Comparison of ENCODE assay signal across 17 cellular contexts in genomic region chr20:16501236-16501635, GRCh38.
DNase-seq lines count a peak whose midpoint lies in the region; TF ChIP-seq lines count a peak whose summit lies in the region.
"Had no signal": no experiment of that assay in that cellular context is flagged by ENCODE, and none has a peak within 500 bp of the region (broad histone marks: within the 10 kb centered on the region; RNA-seq: fewer than 3 reads in every experiment).

No MANE protein-coding gene starts in this region.

- H3K27me3 Mint-ChIP-seq in activated T-helper 2 cell treated with anti-CD3 and anti-CD28 coated beads, Interferon-gamma antibody, Interleukin-2, Interleukin-4, amounts not matched to agents 10 μg/mL and 5 μg/mL and 100 μg/mL, durations not matched to agents 14 hours and 24 hours and 36 hours (ENCODE audit: low read depth) = no peaks in the 10 kb centered on the region
- H3K27me3 Mint-ChIP-seq: CD8-positive, alpha-beta memory T cell had no signal

- DNase-seq in NCI-H446 treated with DMSO at 0.1 percent for 48 hours (lab: John Stamatoyannopoulos, UW) (peak; percentile 52), NCI-H446 (lab: John Stamatoyannopoulos, UW) (no peak), EL (peak; percentile 4), fibroblast of the aortic adventitia (ENCODE audit: low read depth) (peak; percentile 73), amygdala (lab: John Stamatoyannopoulos, UW) (no peak), T-helper 9 cell (no peak), germinal center (ENCODE audit: low spot score) (no peak)
- DNase-seq in activated T-helper 2 cell treated with anti-CD3 and anti-CD28 coated beads, Interferon-gamma antibody, Interleukin-2, Interleukin-4, amounts not matched to agents 10 μg/mL and 5 μg/mL and 100 μg/mL, durations not matched to agents 14 hours and 24 hours and 36 hours (ENCODE audit: low spot score) = no peak
- DNase-seq: 8988T; CD8-positive, alpha-beta memory T cell; DMS79; H7; Kasumi-1; NCI-H1417; NCI-H2029; NCI-H526 treated with DMSO at 0.1 percent for 48 hours had no signal

- peaks cover 4% of the 10 kb centered on the region for H3K4me1 Mint-ChIP-seq in activated T-helper 2 cell treated with anti-CD3 and anti-CD28 coated beads, Interferon-gamma antibody, Interleukin-2, Interleukin-4, amounts not matched to agents 10 μg/mL and 5 μg/mL and 100 μg/mL, durations not matched to agents 14 hours and 24 hours and 36 hours (ENCODE audit: low read depth)
- H3K4me1 Mint-ChIP-seq: CD8-positive, alpha-beta memory T cell had no signal

- no peaks in the 10 kb centered on the region for H3K9me3 Mint-ChIP-seq in activated T-helper 2 cell treated with anti-CD3 and anti-CD28 coated beads, Interferon-gamma antibody, Interleukin-2, Interleukin-4, amounts not matched to agents 10 μg/mL and 5 μg/mL and 100 μg/mL, durations not matched to agents 14 hours and 24 hours and 36 hours

- TF ChIP-seq CTCF in fibroblast of the aortic adventitia (IDR thresholded peaks at IDR 0.05; ENCODE audit: insufficient read depth, low read length) = no peak

- intact Hi-C loops in activated T-helper 2 cell treated with anti-CD3 and anti-CD28 coated beads, Interferon-gamma antibody, Interleukin-2, Interleukin-4, amounts not matched to agents 10 μg/mL and 5 μg/mL and 100 μg/mL, durations not matched to agents 14 hours and 24 hours and 36 hours (cut with micrococcal nuclease) = no loop called here

- H3K4me3 ChIP-seq in fibroblast of the aortic adventitia (ENCODE audit: low read depth, low read length) = no peak overlapping the region
- H3K4me3 ChIP-seq: GM12878 had no signal

- no peak overlapping the region for H3K4me3 Mint-ChIP-seq in activated T-helper 2 cell treated with anti-CD3 and anti-CD28 coated beads, Interferon-gamma antibody, Interleukin-2, Interleukin-4, amounts not matched to agents 10 μg/mL and 5 μg/mL and 100 μg/mL, durations not matched to agents 14 hours and 24 hours and 36 hours (ENCODE audit: low read depth)
- H3K4me3 Mint-ChIP-seq: CD8-positive, alpha-beta memory T cell had no signal

- peaks cover 3% of the 10 kb centered on the region for H3K36me3 Mint-ChIP-seq in activated T-helper 2 cell treated with anti-CD3 and anti-CD28 coated beads, Interferon-gamma antibody, Interleukin-2, Interleukin-4, amounts not matched to agents 10 μg/mL and 5 μg/mL and 100 μg/mL, durations not matched to agents 14 hours and 24 hours and 36 hours (ENCODE audit: low read depth)

- peak overlapping the region; percentile 3 for H3K27ac Mint-ChIP-seq in activated T-helper 2 cell treated with anti-CD3 and anti-CD28 coated beads, Interferon-gamma antibody, Interleukin-2, Interleukin-4, amounts not matched to agents 10 μg/mL and 5 μg/mL and 100 μg/mL, durations not matched to agents 14 hours and 24 hours and 36 hours
- H3K27ac Mint-ChIP-seq: CD8-positive, alpha-beta memory T cell had no signal

Comparison
In these comparisons a context has a peak if more than half of its experiments do, and no peak if none do; other contexts are left out.
1. DNase-seq: peak in NCI-H446 treated with DMSO at 0.1 percent for 48 hours (single experiment), EL (single experiment) and fibroblast of the aortic adventitia (single experiment); none in NCI-H446 (0 of 2), activated T-helper 2 cell treated with anti-CD3 and anti-CD28 coated beads, Interferon-gamma antibody, Interleukin-2, Interleukin-4, amounts not matched to agents 10 μg/mL and 5 μg/mL and 100 μg/mL, durations not matched to agents 14 hours and 24 hours and 36 hours (single experiment), amygdala (0 of 56), T-helper 9 cell (single experiment) and germinal center (single experiment).